ENCODE assay signal across 21 cellular contexts in genomic region chr19:47671499-47671898, GRCh38. TPM values are rescaled to one million over a fixed set of nuclear protein-coding genes. Genes with fewer than 3 reads are reported as not detected.
"Had no signal": no experiment of that assay in that cellular context is flagged by ENCODE, and none has a peak within 500 bp of the region (broad histone marks: within the 10 kb centered on the region; RNA-seq: fewer than 3 reads in every experiment).

No MANE protein-coding gene starts in this region.

- H3K9me3 ChIP-seq: heart right ventricle, mucosa of descending colon, neutrophil, psoas muscle, stomach, thoracic aorta, transverse colon had no signal

- H3K9me3 Mint-ChIP-seq: endodermal cell; naive thymus-derived CD8-positive, alpha-beta T cell had no signal

- ATAC-seq: heart right ventricle; left lobe of liver; mucosa of descending colon; naive thymus-derived CD8-positive, alpha-beta T cell; psoas muscle; sciatic nerve had no signal

- DNase-seq: dermis blood vessel endothelial cell; endodermal cell; foreskin melanocyte; heart right ventricle; hypothalamus; islet precursor cell; mammary epithelial cell; naive thymus-derived CD8-positive, alpha-beta T cell; retina; stimulated activated CD4-positive, alpha-beta T cell treated with anti-CD3 and anti-CD28 coated beads, Interleukin-2, amount 100 ng/mL, for 24 hours; stimulated activated CD4-positive, alpha-beta T cell treated with anti-CD3 and anti-CD28 coated beads, Interleukin-4, amount 100 ng/mL, for 4 hours; stimulated activated naive CD4-positive, alpha-beta T cell; stomach; substantia nigra; transverse colon had no signal

- H3K27me3 ChIP-seq: heart right ventricle, neutrophil, stomach, transverse colon had no signal

- H3K27ac ChIP-seq: heart right ventricle, neutrophil, psoas muscle, stomach, thoracic aorta, transverse colon had no signal

- H3K4me3 Mint-ChIP-seq: endodermal cell; naive thymus-derived CD8-positive, alpha-beta T cell had no signal

- H3K27ac Mint-ChIP-seq: endodermal cell had no signal

- H3K36me3 ChIP-seq: transverse colon had no signal

- H3K27me3 Mint-ChIP-seq: naive thymus-derived CD8-positive, alpha-beta T cell had no signal

- H3K4me3 ChIP-seq: heart right ventricle, mucosa of descending colon, psoas muscle, stomach, thoracic aorta, transverse colon had no signal

RNA-seq across cellular contexts. Expression of gene EHD2, which starts 41.7 kb away (rescaled TPM):
- total RNA-seq: naive thymus-derived CD8-positive, alpha-beta T cell had no signal
